In the genomic region with DNA sequence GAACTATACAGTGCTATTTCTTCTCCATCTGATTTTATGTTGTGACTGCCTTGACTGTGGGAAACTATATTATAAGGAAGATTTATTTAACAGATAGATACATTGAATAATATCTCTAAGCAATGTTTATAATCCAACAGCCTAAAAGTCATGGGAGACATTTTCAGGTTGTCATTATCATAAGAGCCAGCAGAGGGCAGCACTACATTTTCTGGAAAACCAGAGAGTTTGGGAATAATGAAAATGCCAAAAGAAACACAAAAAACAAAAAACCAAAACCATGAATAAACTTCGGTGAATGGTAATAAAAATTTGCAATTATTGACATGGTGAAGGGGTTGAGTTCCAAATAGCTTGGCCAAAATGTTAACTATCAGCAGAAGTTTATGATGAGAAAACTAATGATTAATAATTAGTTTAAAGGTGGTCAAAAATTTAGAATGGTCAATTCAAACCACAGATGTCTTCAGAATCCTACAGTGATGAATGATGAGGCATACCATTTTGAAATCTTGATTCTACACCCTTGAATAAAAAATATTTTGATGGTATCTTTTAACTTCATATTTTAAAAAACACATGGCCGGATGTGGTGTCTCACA, we compare ENCODE assay signal across 8 cellular contexts. TPM values are rescaled to one million over a fixed set of nuclear protein-coding genes. Genes with fewer than 3 reads are reported as not detected.
DNase-seq lines count a peak whose midpoint lies in the region; ATAC-seq and TF ChIP-seq lines count a peak whose summit lies in the region.

No MANE protein-coding gene starts in this region.

- TF ChIP-seq CTCF in GM13976 (IDR thresholded peaks at IDR 0.05; ENCODE audit: borderline replicate concordance, control extremely low read depth, extremely low read depth, insufficient read depth, missing control alignments) (peak; percentile 44), PC-9 (conservative IDR thresholded peaks at IDR 0.05) (peak; percentile 78), dorsolateral prefrontal cortex (IDR thresholded peaks at IDR 0.05 in 54 of 56, conservative IDR thresholded peaks at IDR 0.05 in 2 of 56; ENCODE audit: low read depth in 1 of 56, partially characterized antibody in 56 of 56) (peak; percentile 65 to 93 (median 82))

- peaks cover 21% of the 10 kb centered on the region for H3K4me1 ChIP-seq in CD4-positive, alpha-beta memory T cell (ENCODE audit: insufficient read depth, low read length)
- peaks cover 9% of the 10 kb centered on the region for H3K4me1 ChIP-seq in PC-9 (replicated peaks; ENCODE audit: insufficient read depth)

- H3K27ac ChIP-seq in CD4-positive, alpha-beta memory T cell (ENCODE audit: low read depth, low read length), result no peak overlapping the region
- H3K27ac ChIP-seq in PC-9 (no peak overlapping the region), dorsolateral prefrontal cortex (peak overlapping the region in 2 of 59 donors; percentile 4 to 35)

- H3K36me3 ChIP-seq in CD4-positive, alpha-beta memory T cell (ENCODE audit: insufficient read depth, low read length), result peaks cover 15% of the 10 kb centered on the region
- H3K36me3 ChIP-seq in PC-9 (ENCODE audit: low read depth), result peaks cover 28% of the 10 kb centered on the region

- no peaks in the 10 kb centered on the region for H3K9me2 ChIP-seq in PC-9 (ENCODE audit: insufficient read depth)

- no peak overlapping the region for H3K4me3 ChIP-seq in CD4-positive, alpha-beta memory T cell (ENCODE audit: low read length in 2 of 2)
- no peak overlapping the region for H3K4me3 ChIP-seq in PC-9
- peak overlapping the region in 1 of 59 donors; percentile 17 for H3K4me3 ChIP-seq in dorsolateral prefrontal cortex

- H3K27me3 ChIP-seq in CD4-positive, alpha-beta memory T cell (ENCODE audit: insufficient read depth, low read length), result no peaks in the 10 kb centered on the region
- H3K27me3 ChIP-seq in PC-9 (ENCODE audit: insufficient read depth, low read depth), result no peaks in the 10 kb centered on the region
- H3K27me3 ChIP-seq in dorsolateral prefrontal cortex, result no peaks in the 10 kb centered on the region

- ATAC-seq in HG03097 (IDR thresholded peaks at IDR 0.05; ENCODE audit: low FRiP score, unreplicated experiment), result no peak

- no peak overlapping the region for H3K4me3 Mint-ChIP-seq in CD4-positive, alpha-beta memory T cell

- POLR2A ChIA-PET in CD4-positive, alpha-beta memory T cell (lab: Charles Lee; ENCODE audit: partially characterized antibody), result no interaction called here
- POLR2A ChIA-PET in PC-9 (lab: Charles Lee; ENCODE audit: unreplicated experiment), result no interaction called here

- peaks cover 41 to 52% of the 10 kb centered on the region in 2 donors for H3K36me3 Mint-ChIP-seq in CD4-positive, alpha-beta memory T cell

- H3K9me3 Mint-ChIP-seq in CD4-positive, alpha-beta memory T cell, result peaks cover 0 to 2% (median 0%) of the 10 kb centered on the region in 8 donors

- H3K9me3 ChIP-seq in CD4-positive, alpha-beta memory T cell (ENCODE audit: control insufficient read depth in 1 of 2, low read length in 2 of 2), result no peaks in the 10 kb centered on the region
- no peaks in the 10 kb centered on the region for H3K9me3 ChIP-seq in PC-9 (ENCODE audit: insufficient read depth, low read depth)

- peaks cover 24 to 42% (median 35%) of the 10 kb centered on the region in 4 donors for H3K4me1 Mint-ChIP-seq in CD4-positive, alpha-beta memory T cell

- no TSS peak for BruUV-seq in PC-9 (replicated peaks; lab: Mats Ljungman, UMichigan)

- no peak overlapping the region for H3K4me2 ChIP-seq in PC-9

- intact Hi-C loops in CD4-positive, alpha-beta memory T cell (cut with micrococcal nuclease), result loop anchor here (2.0 to 10.0 kb wide), 4 partner anchors 280 to 1313 kb away; partner anchors contain the start of gene ADAM23
- intact Hi-C loops in PC-9 (cut with micrococcal nuclease; ENCODE audit: unreplicated experiment) (loop anchor here (1.0 to 5.0 kb wide), 3 partner anchors 48 to 228 kb away; a partner anchor contains a TSS), dorsolateral prefrontal cortex (cut with DNase I) (loop anchor here (2.0 to 5.0 kb wide), 4 partner anchors 278 to 398 kb away; partner anchors contain the start of gene ADAM23 (in 2 of the 2))

- no peaks in the 10 kb centered on the region for H3K27me3 Mint-ChIP-seq in CD4-positive, alpha-beta memory T cell

- peak overlapping the region in 1 of 7 donors; percentile 28 for H3K27ac Mint-ChIP-seq in CD4-positive, alpha-beta memory T cell

- no peak overlapping the region for H2AFZ ChIP-seq in PC-9

- H4K20me1 ChIP-seq in PC-9 (ENCODE audit: insufficient read depth), result no peaks in the 10 kb centered on the region; the same call in none of the 2 replicates

- CTCF ChIA-PET in CD4-positive, alpha-beta memory T cell (lab: Charles Lee; ENCODE audit: partially characterized antibody), result interaction anchor here (0.7 to 2.4 kb wide), 9 partner anchors 11 to 395 kb away, joined by 3 to 19 read pairs (median 4); no protein-coding TSS in a partner anchor
- CTCF ChIA-PET in PC-9 (lab: Charles Lee), result interaction anchor here (0.6 to 0.7 kb wide), 2 partner anchors 95 to 110 kb away, joined by 3 to 6 read pairs; no protein-coding TSS in a partner anchor

- peaks cover 30% of the 10 kb centered on the region for H3K79me2 ChIP-seq in PC-9 (ENCODE audit: low read depth)

- in situ Hi-C loops in GM13976 (cut with MboI; ENCODE audit: low sequenced_read_pairs, unreplicated experiment), result no loop called here

- peak in 4 of 5 donors; percentile 22 to 32 (median 26) for DNase-seq in CD4-positive, alpha-beta memory T cell
- DNase-seq in GM13976 (ENCODE audit: low spot score) (no peak), PC-9 (peak in 1 of 2 experiments; percentile 20), dorsolateral prefrontal cortex (peak in 3 of 10 donors; percentile 23 to 60 (median 48)), mucosa of gallbladder (ENCODE audit: low spot score) (peak; percentile 36), COR-L47 (lab: John Stamatoyannopoulos, UW) (no peak)
- no peak for DNase-seq in activated CD8-positive, alpha-beta memory T cell treated with anti-CD3 and anti-CD28 coated beads for 24 hours

- peaks cover 22% of the 10 kb centered on the region for H3F3A ChIP-seq in PC-9 (ENCODE audit: insufficient read depth, low read depth)

RNA-seq across cellular contexts. Expression of gene EEF1B2, which starts 4.7 kb away (rescaled TPM):
- 1,000 to 10,000 TPM in 1 of 2 experiments, 100 to 1,000 TPM in 1; 947 to 1,026 TPM for total RNA-seq in CD4-positive, alpha-beta memory T cell
- polyA plus RNA-seq in CD4-positive, alpha-beta memory T cell, result 1,000 to 10,000 TPM in 1 of 2 donors, 100 to 1,000 TPM in 1; 784 to 1,015 TPM
- 328 and 367 TPM in 2 replicates for total RNA-seq in PC-9 (2021)
- 100 to 1,000 TPM in 119 of 120 experiments, 10 to 100 TPM in 1; 99.8 to 207 (median 145) TPM for total RNA-seq in dorsolateral prefrontal cortex
- 294 TPM for total RNA-seq in mucosa of gallbladder

RNA-seq across cellular contexts. Expression of gene NDUFS1, which starts 5.1 kb away (rescaled TPM):
- 10 to 100 TPM; 53.4 to 57.6 TPM for total RNA-seq in CD4-positive, alpha-beta memory T cell
- 10 to 100 TPM; 32.1 to 52.2 TPM for polyA plus RNA-seq in CD4-positive, alpha-beta memory T cell
- 60.7 and 68.9 TPM in 2 replicates for total RNA-seq in PC-9 (2021)
- 100 to 1,000 TPM; 106 to 220 (median 165) TPM for total RNA-seq in dorsolateral prefrontal cortex
- 89.4 TPM for total RNA-seq in mucosa of gallbladder

Comparison
In these comparisons a context has a peak if more than half of its experiments do, and no peak if none do; other contexts are left out.
1. DNase-seq: peak in CD4-positive, alpha-beta memory T cell (4 of 5) and mucosa of gallbladder (single experiment); none in GM13976 (single experiment), COR-L47 (single experiment) and activated CD8-positive, alpha-beta memory T cell treated with anti-CD3 and anti-CD28 coated beads for 24 hours (single experiment).
2. Peak in every context shown above with its lines, with median percentiles within 50 percentile points of each other: CTCF ChIP-seq.